29 cellular contexts compared by ENCODE assay signal in genomic region chr5:172818081-172818480, GRCh38.
"Had no signal": no experiment of that assay in that cellular context is flagged by ENCODE, and none has a peak within 500 bp of the region (broad histone marks: within the 10 kb centered on the region; RNA-seq: fewer than 3 reads in every experiment).

No MANE protein-coding gene starts in this region.

- H3K36me3 Mint-ChIP-seq: mesothelial cell of epicardium; naive B cell; natural killer cell treated with Interleukin-12 subunit alpha and Interleukin-12 subunit beta and Interleukin-15 and Interleukin-18, amount 100 ng/mL, for 72 hours; neural progenitor cell; stimulated activated effector memory CD8-positive, alpha-beta T cell treated with anti-CD3 and anti-CD28 coated beads, Interleukin-12 subunit alpha, Interleukin-12 subunit beta, amount 100 ng/mL, for 72 hours; type B pancreatic cell had no signal

- H3K27me3 ChIP-seq: colonic mucosa, esophagus muscularis mucosa, heart right ventricle, left lung, neural progenitor cell, ovary, stomach, thyroid gland had no signal

- H3K9ac ChIP-seq: neural progenitor cell had no signal

- ATAC-seq: left cardiac atrium; left lung; mucosa of descending colon; natural killer cell treated with Interleukin-12 subunit alpha and Interleukin-12 subunit beta and Interleukin-15 and Interleukin-18, amount 100 ng/mL, for 72 hours; psoas muscle; right cardiac atrium; stimulated activated effector memory CD8-positive, alpha-beta T cell treated with anti-CD3 and anti-CD28 coated beads, Interleukin-12 subunit alpha, Interleukin-12 subunit beta, amount 100 ng/mL, for 72 hours had no signal

- H3K4me1 ChIP-seq: colonic mucosa, neural progenitor cell had no signal

- H3K4me3 ChIP-seq: colonic mucosa, esophagus muscularis mucosa, heart right ventricle, left lung, mucosa of descending colon, neural progenitor cell, ovary, psoas muscle, stomach, thyroid gland had no signal

- H3K27me3 Mint-ChIP-seq: naive B cell; natural killer cell treated with Interleukin-12 subunit alpha and Interleukin-12 subunit beta and Interleukin-15 and Interleukin-18, amount 100 ng/mL, for 72 hours; type B pancreatic cell had no signal

- DNase-seq: colonic mucosa; effector CD8-positive, alpha-beta T cell; foreskin melanocyte; glutamatergic neuron; heart right ventricle; hippocampal formation; left cardiac atrium; left lung; mesenchymal stem cell; mucosa of descending colon; naive B cell; nucleus accumbens; ovary; posterior cingulate gyrus; psoas muscle; right cardiac atrium; small intestine; stimulated activated CD4-positive, alpha-beta T cell treated with anti-CD3 and anti-CD28 coated beads, Interleukin-2, amount 100 ng/mL, for 24 hours; stimulated activated CD4-positive, alpha-beta T cell treated with anti-CD3 and anti-CD28 coated beads, Interleukin-4, amount 100 ng/mL, for 24 hours; stimulated activated naive CD4-positive, alpha-beta T cell treated with Interleukin-2 at 50 U/mL for 16 hours; stomach; thyroid gland had no signal

- H3K4me3 Mint-ChIP-seq: dendritic cell treated with granulocyte-macrophage colony-stimulating factor and Interleukin-4, amounts not matched to agents 40 ng/mL and 50 ng/mL, for 4 days; mesothelial cell of epicardium; natural killer cell treated with Interleukin-12 subunit alpha and Interleukin-12 subunit beta and Interleukin-15 and Interleukin-18, amount 100 ng/mL, for 72 hours; neural progenitor cell; stimulated activated effector memory CD8-positive, alpha-beta T cell treated with anti-CD3 and anti-CD28 coated beads, Interleukin-12 subunit alpha, Interleukin-12 subunit beta, amount 100 ng/mL, for 72 hours; type B pancreatic cell had no signal

- H3K4me2 ChIP-seq: neural progenitor cell had no signal

- H2AFZ ChIP-seq: neural progenitor cell had no signal

- H3K27ac Mint-ChIP-seq: dendritic cell treated with granulocyte-macrophage colony-stimulating factor and Interleukin-4, amounts not matched to agents 40 ng/mL and 50 ng/mL, for 4 days; mesothelial cell of epicardium; natural killer cell treated with Interleukin-12 subunit alpha and Interleukin-12 subunit beta and Interleukin-15 and Interleukin-18, amount 100 ng/mL, for 72 hours; neural progenitor cell; stimulated activated effector memory CD8-positive, alpha-beta T cell treated with anti-CD3 and anti-CD28 coated beads, Interleukin-12 subunit alpha, Interleukin-12 subunit beta, amount 100 ng/mL, for 72 hours; type B pancreatic cell had no signal

- H3K36me3 ChIP-seq: colonic mucosa, esophagus muscularis mucosa, heart right ventricle, left lung, neural progenitor cell, ovary, stomach, thyroid gland had no signal

- H3K9me3 ChIP-seq: colonic mucosa, esophagus muscularis mucosa, heart right ventricle, left lung, mucosa of descending colon, ovary, psoas muscle, stomach, thyroid gland had no signal

- H3K27ac ChIP-seq: colonic mucosa, esophagus muscularis mucosa, left lung, neural progenitor cell, ovary, psoas muscle, stomach, thyroid gland had no signal

- H3K9me3 Mint-ChIP-seq: dendritic cell treated with granulocyte-macrophage colony-stimulating factor and Interleukin-4, amounts not matched to agents 40 ng/mL and 50 ng/mL, for 4 days; mesothelial cell of epicardium; naive B cell; natural killer cell treated with Interleukin-12 subunit alpha and Interleukin-12 subunit beta and Interleukin-15 and Interleukin-18, amount 100 ng/mL, for 72 hours; stimulated activated effector memory CD8-positive, alpha-beta T cell treated with anti-CD3 and anti-CD28 coated beads, Interleukin-12 subunit alpha, Interleukin-12 subunit beta, amount 100 ng/mL, for 72 hours; type B pancreatic cell had no signal
